In the genomic region with DNA sequence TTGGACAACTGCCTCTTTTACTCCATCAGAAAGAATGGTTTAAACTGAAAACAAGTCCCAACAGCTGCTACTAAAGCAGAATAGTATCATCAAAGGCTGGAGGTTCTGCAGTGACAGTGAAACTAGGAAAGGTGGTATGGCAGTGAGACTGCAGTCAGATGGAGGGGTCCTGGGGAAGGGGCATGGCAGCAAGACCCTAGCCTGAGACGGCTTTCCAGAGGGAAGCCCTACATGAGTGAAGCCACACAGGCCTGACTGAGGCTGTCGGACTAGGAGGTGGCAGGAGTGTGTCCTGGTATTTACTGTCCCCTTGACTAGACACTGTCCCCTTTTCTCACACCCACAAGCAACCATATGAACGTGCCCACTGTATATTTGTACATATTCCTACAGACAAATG, we compare ENCODE assay signal across 15 cellular contexts.
"Had no signal": no experiment of that assay in that cellular context is flagged by ENCODE, and none has a peak within 500 bp of the region (broad histone marks: within the 10 kb centered on the region; RNA-seq: fewer than 3 reads in every experiment).

No MANE protein-coding gene starts in this region.

- H3K27me3 ChIP-seq: right lobe of liver, testis, upper lobe of right lung had no signal

- H3K27me3 Mint-ChIP-seq: activated naive CD8-positive, alpha-beta T cell treated with anti-CD3 and anti-CD28 coated beads, Interleukin-2, amount 50 U/mL, for 24 hours; dendritic cell treated with granulocyte-macrophage colony-stimulating factor and Interleukin-4, amounts not matched to agents 40 ng/mL and 50 ng/mL, for 4 days; natural killer cell treated with Interleukin-12 subunit alpha and Interleukin-12 subunit beta and Interleukin-15 and Interleukin-18, amount 100 ng/mL, for 72 hours had no signal

- ATAC-seq: activated naive CD8-positive, alpha-beta T cell treated with anti-CD3 and anti-CD28 coated beads, Interleukin-2, amount 50 U/mL, for 24 hours; esophagus mucosa; left lobe of liver; natural killer cell treated with Interleukin-12 subunit alpha and Interleukin-12 subunit beta and Interleukin-15 and Interleukin-18, amount 100 ng/mL, for 72 hours; psoas muscle; right lobe of liver; upper lobe of right lung had no signal

- H3K36me3 Mint-ChIP-seq: natural killer cell treated with Interleukin-12 subunit alpha and Interleukin-12 subunit beta and Interleukin-15 and Interleukin-18, amount 100 ng/mL, for 72 hours had no signal

- H3K4me3 Mint-ChIP-seq: activated naive CD8-positive, alpha-beta T cell treated with anti-CD3 and anti-CD28 coated beads, Interleukin-2, amount 50 U/mL, for 24 hours; dendritic cell treated with granulocyte-macrophage colony-stimulating factor and Interleukin-4, amounts not matched to agents 40 ng/mL and 50 ng/mL, for 4 days; natural killer cell treated with Interleukin-12 subunit alpha and Interleukin-12 subunit beta and Interleukin-15 and Interleukin-18, amount 100 ng/mL, for 72 hours had no signal

- H3K27ac Mint-ChIP-seq: activated naive CD8-positive, alpha-beta T cell treated with anti-CD3 and anti-CD28 coated beads, Interleukin-2, amount 50 U/mL, for 24 hours had no signal

- DNase-seq: activated naive CD8-positive, alpha-beta T cell treated with anti-CD3 and anti-CD28 coated beads, Interleukin-2, amount 50 U/mL, for 24 hours; activated T-cell treated with anti-CD3 and anti-CD28 coated beads, Interleukin-2, amount 50 U/mL, for 48 hours; nucleus accumbens; psoas muscle; right lobe of liver; SIG-M5; stimulated activated CD4-positive, alpha-beta T cell treated with anti-CD3 and anti-CD28 coated beads, Interleukin-2, amount 100 ng/mL, for 24 hours; stimulated activated naive CD4-positive, alpha-beta T cell treated with Interleukin-2 at 50 U/mL for 16 hours; T1000; testis; upper lobe of right lung had no signal

- H3K9me3 ChIP-seq: psoas muscle, right lobe of liver, testis, upper lobe of right lung had no signal

- H3K27ac ChIP-seq: psoas muscle, right lobe of liver, testis, upper lobe of right lung had no signal

- H3K4me3 ChIP-seq: psoas muscle, right lobe of liver, testis, upper lobe of right lung had no signal

- H3K9me3 Mint-ChIP-seq: activated naive CD8-positive, alpha-beta T cell treated with anti-CD3 and anti-CD28 coated beads, Interleukin-2, amount 50 U/mL, for 24 hours; dendritic cell treated with granulocyte-macrophage colony-stimulating factor and Interleukin-4, amounts not matched to agents 40 ng/mL and 50 ng/mL, for 4 days; natural killer cell treated with Interleukin-12 subunit alpha and Interleukin-12 subunit beta and Interleukin-15 and Interleukin-18, amount 100 ng/mL, for 72 hours had no signal
